In genomic region chr10:102540023-102540422, GRCh38 we compare ENCODE assay signal across 8 cellular contexts. TPM values are rescaled to one million over a fixed set of nuclear protein-coding genes. Genes with fewer than 3 reads are reported as not detected.
A peak's percentile ranks its signal among the peaks of the same experiment; 100 is the strongest.
DNase-seq lines count a peak whose midpoint lies in the region; ATAC-seq and TF ChIP-seq lines count a peak whose summit lies in the region.

No MANE protein-coding gene starts in this region.

- intact Hi-C loops in stomach (cut with DNase I; ENCODE audit: low total_unique reads): no loop called here

- peak; percentile 10 for DNase-seq in DMS53 treated with DMSO at 0.1 percent for 48 hours (lab: John Stamatoyannopoulos, UW; ENCODE audit: unreplicated experiment)
- DNase-seq in GM19240 (ENCODE audit: insufficient read length, low spot score): peak; percentile 20
- no peak for DNase-seq in LNCaP clone FGC (ENCODE audit: low read depth)
- peak; percentile 49 for DNase-seq in dermis blood vessel endothelial cell
- DNase-seq in thoracic aorta (ENCODE audit: low spot score): no peak
- DNase-seq in stomach: no peak
- no peak for DNase-seq in DMS153 (lab: John Stamatoyannopoulos, UW)
- no peak for DNase-seq in activated CD8-positive, alpha-beta memory T cell treated with anti-CD3 and anti-CD28 coated beads, Interleukin-2, amount 50 U/mL, for 48 hours

- H3K9me3 ChIP-seq in thoracic aorta (no peaks in the 10 kb centered on the region), stomach (no peaks in the 10 kb centered on the region)

- H3K27ac ChIP-seq in thoracic aorta (no peak overlapping the region), stomach (no peak overlapping the region)

- 71 to 94% (median 89%) methylated on average over 1 of the region's 1 CpG for WGBS in stomach, 5 donors

- no peak overlapping the region for H3K4me3 ChIP-seq in LNCaP clone FGC (ENCODE audit: low read depth, low read length)
- no peak overlapping the region for H3K4me3 ChIP-seq in thoracic aorta
- no peak overlapping the region for H3K4me3 ChIP-seq in stomach

- no peak for TF ChIP-seq EP300 in stomach (IDR thresholded peaks at IDR 0.05)

- TF ChIP-seq POLR2A in stomach (IDR thresholded peaks at IDR 0.05): no peak

- TF ChIP-seq CTCF in LNCaP clone FGC (IDR thresholded peaks at IDR 0.05; ENCODE audit: control insufficient read depth, extremely low read depth, insufficient read depth) (peak; percentile 23; the same call in 1 of the 2 replicates), thoracic aorta (IDR thresholded peaks at IDR 0.05) (peak; percentile 27), stomach (IDR thresholded peaks at IDR 0.05) (no peak)

- no peaks in the 10 kb centered on the region for H3K4me1 ChIP-seq in thoracic aorta (ENCODE audit: control insufficient read depth in 1 of 2, low read depth in 2 of 2)
- no peaks in the 10 kb centered on the region for H3K4me1 ChIP-seq in stomach

- ATAC-seq in thoracic aorta (ENCODE audit: insufficient number of reproducible peaks, low FRiP score, low read depth): no peak

- H3K36me3 ChIP-seq in thoracic aorta (no peaks in the 10 kb centered on the region), stomach (peaks cover 0 to 9% (median 2%) of the 10 kb centered on the region in 4 donors)

- H3K27me3 ChIP-seq in thoracic aorta (replicated peaks; ENCODE audit: insufficient read depth) (no peaks in the 10 kb centered on the region), stomach (no peaks in the 10 kb centered on the region)

RNA-seq across cellular contexts. Expression of gene SUFU, which starts 36.3 kb away (rescaled TPM):
- 3.1 and 9.7 TPM in 2 replicates for total RNA-seq in dermis blood vessel endothelial cell
- total RNA-seq in thoracic aorta: 1 to 10 TPM; 4.6 to 7.6 TPM
- total RNA-seq in stomach: 10 to 100 TPM in 2 of 5 donors, 1 to 10 TPM in 2, under 1 TPM in 1; 0.29 to 26.3 (median 5.4) TPM
- polyA plus RNA-seq in stomach: 1 to 10 TPM; 2.9 to 4.1 (median 3.2) TPM

RNA-seq across cellular contexts. Expression of gene ACTR1A, which starts 37.5 kb away (rescaled TPM):
- total RNA-seq in dermis blood vessel endothelial cell (154 and 244 TPM in 2 replicates), thoracic aorta (100 to 1,000 TPM in 1 of 2 donors, 10 to 100 TPM in 1; 98.0 to 116 TPM), stomach (100 to 1,000 TPM in 1 of 5 donors, 10 to 100 TPM in 4; 46.9 to 277 (median 64.3) TPM)
- 10 to 100 TPM; 41.5 to 60.7 (median 43.9) TPM for polyA plus RNA-seq in stomach

Comparison
In these comparisons a context has a peak if more than half of its experiments do, and no peak if none do; other contexts are left out.
1. DNase-seq: peak in DMS53 treated with DMSO at 0.1 percent for 48 hours (single experiment), GM19240 (single experiment) and dermis blood vessel endothelial cell (single experiment); none in LNCaP clone FGC (single experiment), thoracic aorta (single experiment), stomach (single experiment), DMS153 (single experiment) and activated CD8-positive, alpha-beta memory T cell treated with anti-CD3 and anti-CD28 coated beads, Interleukin-2, amount 50 U/mL, for 48 hours (single experiment).
2. CTCF ChIP-seq: peak in LNCaP clone FGC (single experiment) and thoracic aorta (single experiment); none in stomach (0 of 7).